24 cellular contexts compared by ENCODE assay signal in the genomic region with DNA sequence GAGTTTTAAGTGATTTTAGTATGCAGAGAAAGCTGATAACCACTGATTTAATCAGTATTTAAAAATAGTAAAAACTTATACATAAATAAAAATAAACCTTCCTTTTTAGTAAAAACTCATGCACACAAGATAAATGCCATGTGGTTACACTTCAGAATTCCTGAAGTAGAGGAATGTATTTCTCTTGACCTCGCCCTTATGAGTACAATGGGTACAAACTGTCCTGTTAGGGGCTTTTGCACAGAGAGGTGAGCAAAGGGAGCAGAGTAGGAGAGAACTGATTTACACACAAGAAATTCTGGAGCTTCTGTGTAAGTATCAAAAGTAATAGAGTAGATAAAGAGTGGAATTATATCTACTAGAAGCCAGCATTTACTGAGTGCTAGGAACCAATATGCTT.
DNase-seq lines count a peak whose midpoint lies in the region; ATAC-seq, FAIRE-seq and TF ChIP-seq lines count a peak whose summit lies in the region.
"Had no signal": no experiment of that assay in that cellular context is flagged by ENCODE, and none has a peak within 500 bp of the region (broad histone marks: within the 10 kb centered on the region; RNA-seq: fewer than 3 reads in every experiment).

No MANE protein-coding gene starts in this region.

- dilution Hi-C loops in mammary epithelial cell (cut with HindIII; ENCODE audit: low sequenced_read_pairs) (no loop called here), keratinocyte (cut with MboI; ENCODE audit: extremely low pct_ligation_motif_present, low sequenced_read_pairs) (no loop called here)

- H3K9me3 ChIP-seq in RWPE2 (ENCODE audit: severe bottlenecking) (no peaks in the 10 kb centered on the region), mammary epithelial cell (replicated peaks; ENCODE audit: insufficient read depth, low read length) (peaks cover 19% of the 10 kb centered on the region), keratinocyte (ENCODE audit: control insufficient read depth, low read depth, low read length) (peaks cover 3% of the 10 kb centered on the region), skeletal muscle satellite cell (replicated peaks; ENCODE audit: low read length) (no peaks in the 10 kb centered on the region)
- H3K9me3 ChIP-seq: BE2C had no signal

- peak overlapping the region; percentile 92 for H3K27ac ChIP-seq in RWPE2 (ENCODE audit: poor library complexity, severe bottlenecking)
- H3K27ac ChIP-seq in mammary epithelial cell (ENCODE audit: insufficient read depth, low read depth, low read length) = peak overlapping the region; percentile 96
- peak overlapping the region; percentile 58 for H3K27ac ChIP-seq in keratinocyte (ENCODE audit: control insufficient read depth, insufficient read depth, low read length)

- peak; percentile 85 for FAIRE-seq in keratinocyte (lab: Jason Lieb, UNC)
- FAIRE-seq: GM12891, H54, HTR-8/SVneo had no signal

- H3K4me3 ChIP-seq in RWPE2 (ENCODE audit: severe bottlenecking) = no peak overlapping the region
- no peak overlapping the region for H3K4me3 ChIP-seq in mammary epithelial cell (replicated peaks in 1 of 3; ENCODE audit: insufficient read depth in 1 of 3, low read depth in 2 of 3, low read length in 3 of 3)
- no peak overlapping the region for H3K4me3 ChIP-seq in keratinocyte (ENCODE audit: control insufficient read depth in 2 of 3, extremely low read depth in 1 of 3, insufficient read depth in 2 of 3, low read depth in 1 of 3, low read length in 3 of 3)
- H3K4me3 ChIP-seq in skeletal muscle satellite cell (ENCODE audit: low read length) = no peak overlapping the region
- H3K4me3 ChIP-seq: GM23338 had no signal

- H2AFZ ChIP-seq in mammary epithelial cell (ENCODE audit: low read depth, low read length) = peak overlapping the region; percentile 5
- H2AFZ ChIP-seq in keratinocyte (ENCODE audit: control insufficient read depth, low read length) = peak overlapping the region; percentile 21
- H2AFZ ChIP-seq: GM23338 had no signal

- ATAC-seq in RWPE2 (ENCODE audit: low read depth) = peak; percentile 26; the same call in 2 of the 3 replicates
- ATAC-seq: GM23338, HCT116 had no signal

- no peak for TF ChIP-seq CTCF in RWPE2 (IDR thresholded peaks at IDR 0.05; ENCODE audit: poor library complexity, severe bottlenecking)
- TF ChIP-seq CTCF in mammary epithelial cell (conservative IDR thresholded peaks at IDR 0.05 in 1 of 2, IDR thresholded peaks at IDR 0.05 in 1 of 2; ENCODE audit: extremely low read depth in 1 of 2, insufficient read depth in 1 of 2, low read depth in 1 of 2, low read length in 2 of 2) = no peak
- no peak for TF ChIP-seq CTCF in keratinocyte (optimal IDR thresholded peaks at IDR 0.05 in 1 of 3, IDR thresholded peaks at IDR 0.05 in 1 of 3, conservative IDR thresholded peaks at IDR 0.05 in 1 of 3; ENCODE audit: extremely low read depth in 1 of 3, insufficient read depth in 2 of 3, low read length in 3 of 3)

- no TSS peak for BruUV-seq in mammary epithelial cell (replicated peaks; lab: Mats Ljungman, UMichigan)

- intact Hi-C loops in mammary epithelial cell (cut with micrococcal nuclease) = no loop called here

- H3K79me2 ChIP-seq in mammary epithelial cell (ENCODE audit: insufficient read depth, low read length) (no peaks in the 10 kb centered on the region), keratinocyte (ENCODE audit: control insufficient read depth, insufficient read depth, low read length) (no peaks in the 10 kb centered on the region)

- DNase-seq in RWPE2 (ENCODE audit: low spot score) (no peak), mammary epithelial cell (peak; percentile 30), keratinocyte (ENCODE audit: low read depth, low spot score) (peak; percentile 30), NCI-H146 (lab: John Stamatoyannopoulos, UW) (no peak), NCI-H1048 (lab: John Stamatoyannopoulos, UW) (no peak), hippocampal formation (lab: John Stamatoyannopoulos, UW) (no peak)
- DNase-seq: ACHN; BE2C; C1 segment of cervical spinal cord; CD4-positive, CD25-positive, alpha-beta regulatory T cell; CD8-positive, alpha-beta memory T cell; COR-L47; DMS 273 treated with DMSO at 0.1 percent for 48 hours; DMS53; DND-41; EL; HFFc6; IMR-90 had no signal

- peaks cover 47% of the 10 kb centered on the region for H3K4me1 ChIP-seq in RWPE2 (ENCODE audit: insufficient read depth, poor library complexity, severe bottlenecking)
- H3K4me1 ChIP-seq in mammary epithelial cell (ENCODE audit: insufficient read depth, low read length) = peaks cover 46% of the 10 kb centered on the region
- H3K4me1 ChIP-seq in keratinocyte (ENCODE audit: control insufficient read depth, extremely low read depth, insufficient read depth, low read length) = peaks cover 38% of the 10 kb centered on the region
- H3K4me1 ChIP-seq in skeletal muscle satellite cell (ENCODE audit: control insufficient read depth, insufficient read depth, low read length) = peaks cover 48% of the 10 kb centered on the region
- H3K4me1 ChIP-seq: BE2C had no signal

- in situ Hi-C loops in mammary epithelial cell (cut with MboI; ENCODE audit: low sequenced_read_pairs in 2 of 2) = no loop called here

- H4K20me1 ChIP-seq in mammary epithelial cell (ENCODE audit: insufficient read depth, low read length) (no peaks in the 10 kb centered on the region), keratinocyte (ENCODE audit: control insufficient read depth, extremely low read depth, insufficient read depth, low read length) (no peaks in the 10 kb centered on the region)

- CTCF ChIA-PET in mammary epithelial cell (lab: Charles Lee; ENCODE audit: low non-redundant PET) = no interaction called here

- no peaks in the 10 kb centered on the region for H3K36me3 ChIP-seq in RWPE2 (ENCODE audit: low read depth)
- no peaks in the 10 kb centered on the region for H3K36me3 ChIP-seq in mammary epithelial cell (ENCODE audit: insufficient read depth, low read length)
- H3K36me3 ChIP-seq in keratinocyte (ENCODE audit: control insufficient read depth in 2 of 2, extremely low read depth in 1 of 2, insufficient read depth in 2 of 2, low read length in 2 of 2) = no peaks in the 10 kb centered on the region
- no peaks in the 10 kb centered on the region for H3K36me3 ChIP-seq in skeletal muscle satellite cell (ENCODE audit: insufficient read depth, low read length)
- H3K36me3 ChIP-seq: BE2C had no signal

- peak overlapping the region; percentile 77 for H3K4me2 ChIP-seq in mammary epithelial cell (ENCODE audit: insufficient read depth, low read depth, low read length)
- H3K4me2 ChIP-seq in keratinocyte (ENCODE audit: control insufficient read depth, extremely low read depth, insufficient read depth, low read depth, low read length) = peak overlapping the region; percentile 29
- peak overlapping the region; percentile 39 for H3K4me2 ChIP-seq in skeletal muscle satellite cell (ENCODE audit: low read length)
- H3K4me2 ChIP-seq: GM23338 had no signal

- 20% methylated on average over 1 of the region's 1 CpG for WGBS in mammary epithelial cell (ENCODE audit: low coverage, missing lambda C conversion rate)

- no peaks in the 10 kb centered on the region for H3K9me1 ChIP-seq in keratinocyte (ENCODE audit: control insufficient read depth, extremely low read depth, insufficient read depth, low read length)

- H3K9ac ChIP-seq in mammary epithelial cell (ENCODE audit: insufficient read depth, low read length) (peak overlapping the region; percentile 10), keratinocyte (ENCODE audit: control insufficient read depth, extremely low read depth, insufficient read depth, low read length) (no peak overlapping the region), skeletal muscle satellite cell (ENCODE audit: low read depth, low read length) (no peak overlapping the region)

- H3K27me3 ChIP-seq in RWPE2 (ENCODE audit: insufficient read depth, poor library complexity, severe bottlenecking) (no peaks in the 10 kb centered on the region), mammary epithelial cell (ENCODE audit: insufficient read depth, low read length) (no peaks in the 10 kb centered on the region), keratinocyte (ENCODE audit: control insufficient read depth, extremely low read depth, insufficient read depth, low read length) (no peaks in the 10 kb centered on the region), skeletal muscle satellite cell (ENCODE audit: control insufficient read depth, insufficient read depth, low read length) (no peaks in the 10 kb centered on the region)
- H3K27me3 ChIP-seq: BE2C had no signal

Comparison
In these comparisons a context has a peak if more than half of its experiments do, and no peak if none do; other contexts are left out.
1. DNase-seq: peak in mammary epithelial cell (single experiment) and keratinocyte (single experiment); none in RWPE2 (single experiment), NCI-H146 (single experiment), NCI-H1048 (single experiment) and hippocampal formation (0 of 2).
2. Peak in every context shown above with its lines, with median percentiles within 50 percentile points of each other: H3K27ac ChIP-seq and H3K4me2 ChIP-seq.